13 cellular contexts compared by ENCODE assay signal in the genomic region with DNA sequence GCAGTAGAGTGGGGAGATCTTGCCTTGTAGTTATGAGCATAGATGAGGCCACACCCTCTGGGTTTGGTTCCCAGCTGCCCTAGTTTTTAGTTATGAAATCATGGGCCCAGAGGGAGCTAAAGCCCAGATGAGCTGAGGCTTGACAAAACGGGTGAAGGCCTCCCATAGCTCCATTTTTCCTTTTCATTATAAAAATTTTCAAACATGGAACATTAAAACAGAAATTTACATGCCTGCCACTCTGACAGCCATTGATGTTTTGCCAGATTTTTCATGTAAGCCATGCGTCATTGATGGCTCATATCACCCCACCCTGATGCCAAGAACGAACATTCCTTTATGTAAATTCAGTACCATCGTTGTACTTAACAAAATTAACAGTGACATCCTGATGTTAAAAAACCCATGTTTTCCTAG.
DNase-seq lines count a peak whose midpoint lies in the region; ATAC-seq lines count a peak whose summit lies in the region.
"Had no signal": no experiment of that assay in that cellular context is flagged by ENCODE, and none has a peak within 500 bp of the region (broad histone marks: within the 10 kb centered on the region; RNA-seq: fewer than 3 reads in every experiment).

No MANE protein-coding gene starts in this region.

- ATAC-seq in activated T-helper 17 cell treated with anti-CD3 and anti-CD28 coated beads, Interleukin-2, amount 50 U/mL, for 72 hours (replicated peaks), result no peak
- ATAC-seq in sciatic nerve, result peak; percentile 83

- no peaks in the 10 kb centered on the region for H3K9me3 Mint-ChIP-seq in activated T-helper 17 cell treated with anti-CD3 and anti-CD28 coated beads, Interleukin-2, amount 50 U/mL, for 72 hours
- H3K9me3 Mint-ChIP-seq: activated CD4-positive, alpha-beta T cell treated with anti-CD3 and anti-CD28 coated beads, Interleukin-2, amount 10 ng/mL, durations not matched to agents 7 days and 5 days; neural crest cell had no signal

- H2AK5ac ChIP-seq in trophoblast cell (ENCODE audit: low read length), result no peak overlapping the region

- no peak overlapping the region for H3K27ac ChIP-seq in trophoblast cell (ENCODE audit: low read depth, low read length)

- no peak overlapping the region for H2BK120ac ChIP-seq in trophoblast cell (ENCODE audit: insufficient read depth, low read length, poor library complexity)

- no peaks in the 10 kb centered on the region for H3K27me3 ChIP-seq in HAP-1 (ENCODE audit: low read depth)
- H3K27me3 ChIP-seq in trophoblast cell (ENCODE audit: insufficient read depth, low read length), result no peaks in the 10 kb centered on the region

- H3K14ac ChIP-seq in trophoblast cell (ENCODE audit: low read length), result no peak overlapping the region

- no peak overlapping the region for H4K12ac ChIP-seq in trophoblast cell (ENCODE audit: low read depth, low read length)

- H3K4me1 ChIP-seq in HAP-1 (no peaks in the 10 kb centered on the region), trophoblast cell (ENCODE audit: control insufficient read depth in 1 of 2, insufficient read depth in 2 of 2, low read length in 2 of 2) (no peaks in the 10 kb centered on the region)

- no peak overlapping the region for H4K91ac ChIP-seq in trophoblast cell (ENCODE audit: low read depth, low read length)

- H3K18ac ChIP-seq in trophoblast cell (ENCODE audit: low read length), result no peak overlapping the region

- H2BK12ac ChIP-seq in trophoblast cell (ENCODE audit: low read length), result no peak overlapping the region

- no peak overlapping the region for H3K4ac ChIP-seq in trophoblast cell (ENCODE audit: low read depth, low read length)

- H4K8ac ChIP-seq in trophoblast cell (ENCODE audit: low read depth, low read length), result no peak overlapping the region

- no peak overlapping the region for H2BK5ac ChIP-seq in trophoblast cell (ENCODE audit: low read depth, low read length, poor library complexity)

- H3K9ac ChIP-seq in trophoblast cell (ENCODE audit: low read length), result no peak overlapping the region

- no peaks in the 10 kb centered on the region for H3K9me3 ChIP-seq in HAP-1
- H3K9me3 ChIP-seq in trophoblast cell (ENCODE audit: insufficient read depth, low read depth, low read length), result no peaks in the 10 kb centered on the region

- H2AFZ ChIP-seq in trophoblast cell (ENCODE audit: insufficient read depth, low read length, poor library complexity), result no peak overlapping the region

- peak overlapping the region; percentile 62 for H3K27ac Mint-ChIP-seq in activated T-helper 17 cell treated with anti-CD3 and anti-CD28 coated beads, Interleukin-2, amount 50 U/mL, for 72 hours

- no CpG with 5 or more reads among the region's 4 CpGs for WGBS in trophoblast cell (ENCODE audit: extremely low coverage, insufficient coverage, insufficient read length)

- in situ Hi-C loops in HAP-1 (cut with MboI; ENCODE audit: low sequenced_read_pairs), result no loop called here

- peaks cover 98% of the 10 kb centered on the region for H3K36me3 Mint-ChIP-seq in activated T-helper 17 cell treated with anti-CD3 and anti-CD28 coated beads, Interleukin-2, amount 50 U/mL, for 72 hours (ENCODE audit: low read depth)

- no peaks in the 10 kb centered on the region for H3K27me3 Mint-ChIP-seq in activated T-helper 17 cell treated with anti-CD3 and anti-CD28 coated beads, Interleukin-2, amount 50 U/mL, for 72 hours
- H3K27me3 Mint-ChIP-seq: activated CD4-positive, alpha-beta T cell treated with anti-CD3 and anti-CD28 coated beads, Interleukin-2, amount 10 ng/mL, durations not matched to agents 7 days and 5 days had no signal

- H3K4me3 Mint-ChIP-seq in activated T-helper 17 cell treated with anti-CD3 and anti-CD28 coated beads, Interleukin-2, amount 50 U/mL, for 72 hours, result no peak overlapping the region
- H3K4me3 Mint-ChIP-seq: activated CD4-positive, alpha-beta T cell treated with anti-CD3 and anti-CD28 coated beads, Interleukin-2, amount 10 ng/mL, durations not matched to agents 7 days and 5 days; neural crest cell had no signal

- H3K4me1 Mint-ChIP-seq in activated T-helper 17 cell treated with anti-CD3 and anti-CD28 coated beads, Interleukin-2, amount 50 U/mL, for 72 hours, result peaks cover 18% of the 10 kb centered on the region
- H3K4me1 Mint-ChIP-seq: neural crest cell had no signal

- no peaks in the 10 kb centered on the region for H3K79me1 ChIP-seq in trophoblast cell (ENCODE audit: low read length)

- DNase-seq in EH (ENCODE audit: low read depth) (peak; percentile 88), fibroblast of peridontal ligament (ENCODE audit: extremely low read depth) (peak; percentile 95), sciatic nerve (ENCODE audit: low spot score) (no peak), dermis blood vessel endothelial cell (no peak), hypothalamus (lab: John Stamatoyannopoulos, UW) (no peak), HAP-1 (ENCODE audit: low spot score in 2 of 2) (no peak), trophoblast cell (no peak)
- DNase-seq: activated CD4-positive, alpha-beta T cell treated with anti-CD3 and anti-CD28 coated beads, Interleukin-2, amount 10 ng/mL, durations not matched to agents 7 days and 5 days; amygdala; hippocampal formation; RPMI8226 had no signal

- H3K4me3 ChIP-seq in HAP-1, result no peak overlapping the region
- H3K4me3 ChIP-seq in trophoblast cell (ENCODE audit: low read depth, low read length), result no peak overlapping the region

- H3K79me2 ChIP-seq in trophoblast cell (ENCODE audit: control insufficient read depth, insufficient read depth, low read length, poor library complexity), result no peaks in the 10 kb centered on the region

- H3K4me2 ChIP-seq in trophoblast cell (ENCODE audit: low read length), result no peak overlapping the region

- H3K23ac ChIP-seq in trophoblast cell (ENCODE audit: low read length), result no peak overlapping the region

- peaks cover 33% of the 10 kb centered on the region for H3K36me3 ChIP-seq in HAP-1 (replicated peaks)
- peaks cover 45 to 66% of the 10 kb centered on the region in 2 experiments for H3K36me3 ChIP-seq in trophoblast cell (ENCODE audit: control insufficient read depth in 1 of 2, insufficient read depth in 2 of 2, low read length in 2 of 2)

- intact Hi-C loops in sciatic nerve (cut with DNase I), result no loop called here

Comparison
In these comparisons a context has a peak if more than half of its experiments do, and no peak if none do; other contexts are left out.
1. DNase-seq: peak in EH (single experiment) and fibroblast of peridontal ligament (single experiment); none in sciatic nerve (single experiment), dermis blood vessel endothelial cell (single experiment), hypothalamus (0 of 51), HAP-1 (0 of 2) and trophoblast cell (0 of 2).